ENCODE assay signal across 1 cellular context in genomic region chr9:101625871-101626270, GRCh38.
TF ChIP-seq lines count a peak whose summit lies in the region.

No MANE protein-coding gene starts in this region.

TF ChIP-seq in WTC11, 78 proteins besides CTCF, POLR2A, EP300 and RAD21 (continued from another document):
- no peak for TF ChIP-seq ARID4B (CRISPR knock-in tag; IDR thresholded peaks at IDR 0.05; ENCODE audit: borderline replicate concordance)
- no peak for TF ChIP-seq CBFB (CRISPR knock-in tag; IDR thresholded peaks at IDR 0.05; ENCODE audit: low read depth)
- TF ChIP-seq ZNF532 (CRISPR knock-in tag; IDR thresholded peaks at IDR 0.05; ENCODE audit: borderline replicate concordance): no peak
- no peak for TF ChIP-seq CREB1 (CRISPR knock-in tag; IDR thresholded peaks at IDR 0.05)
